25 cellular contexts compared by ENCODE assay signal in the genomic region with DNA sequence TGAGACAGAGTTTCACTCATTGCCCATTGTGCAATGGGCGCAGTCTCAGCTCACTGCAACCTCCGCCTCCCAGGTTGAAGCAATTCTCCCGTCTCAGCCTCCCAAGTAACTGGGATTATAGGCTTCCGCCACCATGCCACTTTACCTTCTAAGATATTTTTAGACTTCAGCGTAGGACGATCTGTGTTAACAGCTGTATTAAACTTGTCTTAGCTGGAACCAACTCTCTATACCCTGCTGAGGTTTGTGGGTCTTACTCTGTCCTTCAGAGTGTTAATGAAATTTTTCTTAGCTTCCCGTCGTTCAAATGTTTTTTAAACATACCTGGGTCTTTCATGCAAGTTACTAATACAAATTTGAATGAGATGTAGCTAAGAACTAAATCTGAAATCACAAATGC. TPM values are rescaled to one million over a fixed set of nuclear protein-coding genes. Genes with fewer than 3 reads are reported as not detected.
DNase-seq lines count a peak whose midpoint lies in the region; ATAC-seq and TF ChIP-seq lines count a peak whose summit lies in the region.
"Had no signal": no experiment of that assay in that cellular context is flagged by ENCODE, and none has a peak within 500 bp of the region (broad histone marks: within the 10 kb centered on the region; RNA-seq: fewer than 3 reads in every experiment).

No MANE protein-coding gene starts in this region.

- dilution Hi-C loops in mammary epithelial cell (cut with HindIII; ENCODE audit: low sequenced_read_pairs): no loop called here

- H3K4me2 ChIP-seq in mammary epithelial cell (ENCODE audit: insufficient read depth, low read depth, low read length): no peak overlapping the region
- H3K4me2 ChIP-seq: PC-9 had no signal

- no peaks in the 10 kb centered on the region for H3K27me3 ChIP-seq in mammary epithelial cell (ENCODE audit: insufficient read depth, low read length)
- H3K27me3 ChIP-seq: suprapubic skin had no signal

- H3K79me2 ChIP-seq in mammary epithelial cell (ENCODE audit: insufficient read depth, low read length): peaks cover 89% of the 10 kb centered on the region

- BruUV-seq in MCF 10A (replicated peaks; lab: Mats Ljungman, UMichigan): no TSS peak
- no TSS peak for BruUV-seq in mammary epithelial cell (replicated peaks; lab: Mats Ljungman, UMichigan)

- no peaks in the 10 kb centered on the region for H3K27me3 Mint-ChIP-seq in MCF 10A (ENCODE audit: insufficient read depth, unreplicated experiment)
- H3K27me3 Mint-ChIP-seq in endothelial cell (ENCODE audit: unreplicated experiment): no peaks in the 10 kb centered on the region
- H3K27me3 Mint-ChIP-seq in stimulated activated memory B cell treated with anti-CD40 and anti-IgM and Interleukin-4, amounts not matched to agents 10 μg/mL and 1 μg/mL and 100 μg/mL, for 72 hours: no peaks in the 10 kb centered on the region
- H3K27me3 Mint-ChIP-seq: activated naive CD4-positive, alpha-beta T cell treated with anti-CD3 and anti-CD28 coated beads, Interleukin-2, amount 50 U/mL, for 24 hours; naive thymus-derived CD4-positive, alpha-beta T cell had no signal

- DNase-seq in MCF 10A (ENCODE audit: unreplicated experiment) (no peak), mammary epithelial cell (no peak), SK-N-MC (ENCODE audit: low read depth, low spot score) (no peak), endothelial cell (ENCODE audit: low spot score) (no peak), NCI-H187 (lab: John Stamatoyannopoulos, UW) (no peak), NCI-H1694 treated with DMSO at 0.1 percent for 48 hours (lab: John Stamatoyannopoulos, UW) (no peak), cerebellar cortex (ENCODE audit: low spot score) (no peak)
- DNase-seq: activated CD4-positive, alpha-beta T cell treated with anti-CD3 and anti-CD28 coated beads, Interleukin-2, amount 50 U/mL, for 48 hours; anterior cingulate cortex; cortex of kidney; DMS 273 treated with DMSO at 0.1 percent for 48 hours; naive thymus-derived CD4-positive, alpha-beta T cell; NCI-H2081 treated with DMSO at 0.1 percent for 48 hours; NCI-H226; NCI-H69; PC-9; stimulated activated naive CD4-positive, alpha-beta T cell had no signal

- H3K36me3 ChIP-seq in mammary epithelial cell (ENCODE audit: insufficient read depth, low read length) (peaks cover 30% of the 10 kb centered on the region), SK-N-MC (ENCODE audit: insufficient read depth, low read length) (peaks cover 27% of the 10 kb centered on the region)

- H3K4me3 Mint-ChIP-seq in MCF 10A (ENCODE audit: unreplicated experiment) (no peak overlapping the region), endothelial cell (ENCODE audit: unreplicated experiment) (no peak overlapping the region)
- no peak overlapping the region for H3K4me3 Mint-ChIP-seq in stimulated activated memory B cell treated with anti-CD40 and anti-IgM and Interleukin-4, amounts not matched to agents 10 μg/mL and 1 μg/mL and 100 μg/mL, for 72 hours
- H3K4me3 Mint-ChIP-seq: activated naive CD4-positive, alpha-beta T cell treated with anti-CD3 and anti-CD28 coated beads, Interleukin-2, amount 50 U/mL, for 24 hours; activated T-helper 1 cell treated with anti-CD3 and anti-CD28 coated beads, Interleukin-12 subunit alpha, Interleukin-12 subunit beta, Interleukin-2, Interleukin-4 antibody, amounts not matched to agents 30 ng/mL and 10 ng/mL and 1 ng/mL, durations not matched to agents 14 hours and 24 hours and 36 hours; mesothelial cell of epicardium; naive thymus-derived CD4-positive, alpha-beta T cell; T-helper 1 cell treated with Interleukin-12 subunit alpha and Interleukin-12 subunit beta and Interleukin-4 antibody, amounts not matched to agents 30 μg/mL and 1 μg/mL, for 36 hours had no signal

- H4K20me1 ChIP-seq in mammary epithelial cell (ENCODE audit: insufficient read depth, low read length): peaks cover 5% of the 10 kb centered on the region

- H3K9me3 Mint-ChIP-seq in MCF 10A (ENCODE audit: unreplicated experiment): no peaks in the 10 kb centered on the region
- H3K9me3 Mint-ChIP-seq in endothelial cell (ENCODE audit: unreplicated experiment): no peaks in the 10 kb centered on the region
- no peaks in the 10 kb centered on the region for H3K9me3 Mint-ChIP-seq in stimulated activated memory B cell treated with anti-CD40 and anti-IgM and Interleukin-4, amounts not matched to agents 10 μg/mL and 1 μg/mL and 100 μg/mL, for 72 hours
- H3K9me3 Mint-ChIP-seq: activated naive CD4-positive, alpha-beta T cell treated with anti-CD3 and anti-CD28 coated beads, Interleukin-2, amount 50 U/mL, for 24 hours; activated T-helper 1 cell treated with anti-CD3 and anti-CD28 coated beads, Interleukin-12 subunit alpha, Interleukin-12 subunit beta, Interleukin-2, Interleukin-4 antibody, amounts not matched to agents 30 ng/mL and 10 ng/mL and 1 ng/mL, durations not matched to agents 14 hours and 24 hours and 36 hours; mesothelial cell of epicardium; T-helper 1 cell treated with Interleukin-12 subunit alpha and Interleukin-12 subunit beta and Interleukin-4 antibody, amounts not matched to agents 30 μg/mL and 1 μg/mL, for 36 hours had no signal

- no peaks in the 10 kb centered on the region for H3K9me3 ChIP-seq in mammary epithelial cell (replicated peaks; ENCODE audit: insufficient read depth, low read length)
- H3K9me3 ChIP-seq in SK-N-MC (ENCODE audit: low read depth, low read length): no peaks in the 10 kb centered on the region
- H3K9me3 ChIP-seq: suprapubic skin had no signal

- peaks cover 39% of the 10 kb centered on the region for H3K36me3 Mint-ChIP-seq in MCF 10A (ENCODE audit: insufficient read depth, unreplicated experiment)
- peaks cover 12% of the 10 kb centered on the region for H3K36me3 Mint-ChIP-seq in endothelial cell (ENCODE audit: low read depth, unreplicated experiment)
- peaks cover 18% of the 10 kb centered on the region for H3K36me3 Mint-ChIP-seq in stimulated activated memory B cell treated with anti-CD40 and anti-IgM and Interleukin-4, amounts not matched to agents 10 μg/mL and 1 μg/mL and 100 μg/mL, for 72 hours

- H3K27ac Mint-ChIP-seq in MCF 10A (ENCODE audit: low read depth, unreplicated experiment) (peak overlapping the region; percentile 66), endothelial cell (ENCODE audit: unreplicated experiment) (peak overlapping the region; percentile 24)
- peak overlapping the region; percentile 92 for H3K27ac Mint-ChIP-seq in stimulated activated memory B cell treated with anti-CD40 and anti-IgM and Interleukin-4, amounts not matched to agents 10 μg/mL and 1 μg/mL and 100 μg/mL, for 72 hours
- H3K27ac Mint-ChIP-seq: T-helper 1 cell treated with Interleukin-12 subunit alpha and Interleukin-12 subunit beta and Interleukin-4 antibody, amounts not matched to agents 30 μg/mL and 1 μg/mL, for 36 hours had no signal

- in situ Hi-C loops in mammary epithelial cell (cut with MboI; ENCODE audit: low sequenced_read_pairs in 2 of 2): no loop called here

- intact Hi-C loops in MCF 10A (cut with micrococcal nuclease) (no loop called here), mammary epithelial cell (cut with micrococcal nuclease) (loop anchor here (10.0 kb wide), 1 partner anchor 406 kb away; no protein-coding TSS in a partner anchor)

- H3K9ac ChIP-seq in mammary epithelial cell (ENCODE audit: insufficient read depth, low read length) (no peak overlapping the region), SK-N-MC (ENCODE audit: insufficient read length) (no peak overlapping the region)

- WGBS in mammary epithelial cell (ENCODE audit: low coverage, missing lambda C conversion rate): 99% methylated on average over 7 of the region's 8 CpGs

- no peak for ATAC-seq in stimulated activated memory B cell treated with anti-CD40 and anti-IgM and Interleukin-4, amounts not matched to agents 10 μg/mL and 1 μg/mL and 100 μg/mL, for 72 hours
- ATAC-seq: activated CD4-positive, CD25-positive, alpha-beta regulatory T cell treated with anti-CD3 and anti-CD28 coated beads, Interleukin-2, amount 50 U/mL, for 24 hours; left lobe of liver; naive thymus-derived CD4-positive, alpha-beta T cell had no signal

- H3K4me3 ChIP-seq in mammary epithelial cell (replicated peaks in 1 of 3; ENCODE audit: insufficient read depth in 1 of 3, low read depth in 2 of 3, low read length in 3 of 3) (no peak overlapping the region), SK-N-MC (no peak overlapping the region)
- H3K4me3 ChIP-seq: PC-9, suprapubic skin had no signal

- H3K4me1 Mint-ChIP-seq in MCF 10A (ENCODE audit: insufficient read depth, unreplicated experiment): peaks cover 15% of the 10 kb centered on the region
- H3K4me1 Mint-ChIP-seq in endothelial cell (ENCODE audit: unreplicated experiment): peaks cover 20% of the 10 kb centered on the region
- H3K4me1 Mint-ChIP-seq in stimulated activated memory B cell treated with anti-CD40 and anti-IgM and Interleukin-4, amounts not matched to agents 10 μg/mL and 1 μg/mL and 100 μg/mL, for 72 hours: peaks cover 29% of the 10 kb centered on the region

- H3K27ac ChIP-seq in mammary epithelial cell (ENCODE audit: insufficient read depth, low read depth, low read length) (no peak overlapping the region), SK-N-MC (0 out of 2 replicates have a peak overlapping the region, but pooled peaks have one; percentile 22)
- H3K27ac ChIP-seq: PC-9, suprapubic skin had no signal

- H3K4me1 ChIP-seq in mammary epithelial cell (ENCODE audit: insufficient read depth, low read length): no peaks in the 10 kb centered on the region

- no peak overlapping the region for H2AFZ ChIP-seq in mammary epithelial cell (ENCODE audit: low read depth, low read length)
- H2AFZ ChIP-seq: PC-9 had no signal

- POLR2A ChIA-PET in MCF 10A (lab: Yijun Ruan, JAX): interaction anchor here (0.6 to 1.7 kb wide), 5 partner anchors 9 to 57 kb away, joined by 3 to 11 read pairs (median 4); no protein-coding TSS in a partner anchor

- TF ChIP-seq CTCF in MCF 10A (IDR thresholded peaks at IDR 0.05; ENCODE audit: unreplicated experiment) (no peak), mammary epithelial cell (conservative IDR thresholded peaks at IDR 0.05 in 1 of 2, IDR thresholded peaks at IDR 0.05 in 1 of 2; ENCODE audit: extremely low read depth in 1 of 2, insufficient read depth in 1 of 2, low read depth in 1 of 2, low read length in 2 of 2) (no peak), endothelial cell (IDR thresholded peaks at IDR 0.05; ENCODE audit: unreplicated experiment) (no peak)

- CTCF ChIA-PET in MCF 10A (lab: Yijun Ruan, JAX): interaction anchor here (0.6 to 2.1 kb wide), 4 partner anchors 11 to 64 kb away, joined by 3 to 9 read pairs (median 4); partner anchors contain the start of gene SRD5A3
- CTCF ChIA-PET in mammary epithelial cell (lab: Charles Lee; ENCODE audit: low non-redundant PET): interaction anchor here (0.6 kb wide), 1 partner anchor 224 kb away, joined by 4 read pairs; no protein-coding TSS in a partner anchor

RNA-seq across cellular contexts. Expression of gene TMEM165, which starts 14.7 kb away (rescaled TPM):
- total RNA-seq in MCF 10A (2022) (110 and 119 TPM in 2 replicates), mammary epithelial cell (100 to 1,000 TPM; 101 to 121 TPM), endothelial cell (ENCODE audit: unreplicated experiment) (197 TPM)
- polyA plus RNA-seq in mammary epithelial cell: 57.2 TPM
- 178 TPM for polyA minus RNA-seq in mammary epithelial cell

Comparison
In these comparisons a context has a peak if more than half of its experiments do, and no peak if none do; other contexts are left out.
1. H3K27ac Mint-ChIP-seq: peak in every context shown above with its lines; median percentile 92 in stimulated activated memory B cell treated with anti-CD40 and anti-IgM and Interleukin-4, amounts not matched to agents 10 μg/mL and 1 μg/mL and 100 μg/mL, for 72 hours; 66 in MCF 10A; 24 in endothelial cell.